In genomic region chr3:52524752-52525661, GRCh38 we compare ENCODE assay signal across 13 cellular contexts. TPM values are rescaled to one million over a fixed set of nuclear protein-coding genes. Genes with fewer than 3 reads are reported as not detected.
A peak's percentile ranks its signal among the peaks of the same experiment; 100 is the strongest.
DNase-seq lines count a peak whose midpoint lies in the region; ATAC-seq and TF ChIP-seq lines count a peak whose summit lies in the region.
"Had no signal": no experiment of that assay in that cellular context is flagged by ENCODE, and none has a peak within 500 bp of the region (broad histone marks: within the 10 kb centered on the region; RNA-seq: fewer than 3 reads in every experiment).

No MANE protein-coding gene starts in this region.

- ATAC-seq in Right ventricle myocardium inferior (peak; percentile 16), GM21423 (IDR thresholded peaks at IDR 0.05; ENCODE audit: unreplicated experiment) (no peak)

- peak overlapping the region; percentile 28 for H3K14ac ChIP-seq in trophoblast cell (ENCODE audit: low read length)

- no peak overlapping the region for H3K4me3 ChIP-seq in trophoblast cell (ENCODE audit: low read depth, low read length)
- H3K4me3 ChIP-seq: BLaER1, neural progenitor cell had no signal

- peaks cover 38 to 39% of the 10 kb centered on the region in 2 experiments for H3K4me1 ChIP-seq in trophoblast cell (ENCODE audit: control insufficient read depth in 1 of 2, insufficient read depth in 2 of 2, low read length in 2 of 2)
- H3K4me1 ChIP-seq: neural progenitor cell had no signal

- no peak overlapping the region for H3K9ac ChIP-seq in trophoblast cell (ENCODE audit: low read length)
- H3K9ac ChIP-seq: BLaER1, neural progenitor cell had no signal

- no peak overlapping the region for H3K4me2 ChIP-seq in trophoblast cell (ENCODE audit: low read length)
- H3K4me2 ChIP-seq: BLaER1, neural progenitor cell had no signal

- no peak overlapping the region for H2AFZ ChIP-seq in trophoblast cell (ENCODE audit: insufficient read depth, low read length, poor library complexity)
- H2AFZ ChIP-seq: neural progenitor cell had no signal

- H3K18ac ChIP-seq in trophoblast cell (ENCODE audit: low read length) = peak overlapping the region; percentile 44

- H2BK5ac ChIP-seq in trophoblast cell (ENCODE audit: low read depth, low read length, poor library complexity) = peak overlapping the region; percentile 10

- peak overlapping the region; percentile 18; the same call in 1 of the 2 replicates for H3K27ac ChIP-seq in VCaP
- peak overlapping the region; percentile 78 for H3K27ac ChIP-seq in trophoblast cell (ENCODE audit: low read depth, low read length)
- H3K27ac ChIP-seq: BLaER1, neural progenitor cell had no signal

- peak overlapping the region; percentile 60 for H4K91ac ChIP-seq in trophoblast cell (ENCODE audit: low read depth, low read length)

- peaks cover 3% of the 10 kb centered on the region for H3K9me3 ChIP-seq in trophoblast cell (ENCODE audit: insufficient read depth, low read depth, low read length)
- H3K9me3 ChIP-seq: BLaER1 had no signal

- H4K8ac ChIP-seq in trophoblast cell (ENCODE audit: low read depth, low read length) = no peak overlapping the region

- H3K79me1 ChIP-seq in trophoblast cell (ENCODE audit: low read length) = peaks cover 18% of the 10 kb centered on the region

- DNase-seq in COLO668 (lab: John Stamatoyannopoulos, UW; ENCODE audit: unreplicated experiment) (peak; percentile 5), Right ventricle myocardium inferior (ENCODE audit: missing footprints) (peak; percentile 67), trophoblast cell (peak in 1 of 2 donors; percentile 26), H4 (ENCODE audit: low spot score) (no peak), germinal center (ENCODE audit: low spot score) (no peak)
- no peak for DNase-seq in effector CD4-positive, alpha-beta T cell
- DNase-seq: activated CD4-positive, CD25-positive, alpha-beta regulatory T cell; NCI-H2227 treated with DMSO at 0.1 percent for 48 hours; SHP77 had no signal

- H2AK5ac ChIP-seq in trophoblast cell (ENCODE audit: low read length) = peak overlapping the region; percentile 25

- H3K79me2 ChIP-seq in trophoblast cell (ENCODE audit: control insufficient read depth, insufficient read depth, low read length, poor library complexity) = peaks cover 2% of the 10 kb centered on the region

- no peak overlapping the region for H4K12ac ChIP-seq in trophoblast cell (ENCODE audit: low read depth, low read length)

- intact Hi-C loops in Right ventricle myocardium inferior (cut with DNase I) = loop anchor here (5.0 kb wide), 1 partner anchor 33 kb away; no protein-coding TSS in a partner anchor

- no peak for TF ChIP-seq CTCF in VCaP (conservative IDR thresholded peaks at IDR 0.05)

- no peak overlapping the region for H3K4ac ChIP-seq in trophoblast cell (ENCODE audit: low read depth, low read length)

- H3K23ac ChIP-seq in trophoblast cell (ENCODE audit: low read length) = no peak overlapping the region

- no peaks in the 10 kb centered on the region for H3K27me3 ChIP-seq in trophoblast cell (ENCODE audit: insufficient read depth, low read length)
- H3K27me3 ChIP-seq: BLaER1, neural progenitor cell had no signal

- WGBS in trophoblast cell (ENCODE audit: extremely low coverage, insufficient coverage, insufficient read length) = no CpG with 5 or more reads among the region's 34 CpGs

- H2BK120ac ChIP-seq in trophoblast cell (ENCODE audit: insufficient read depth, low read length, poor library complexity) = peak overlapping the region; percentile 1

- peak overlapping the region; percentile 16 for H2BK12ac ChIP-seq in trophoblast cell (ENCODE audit: low read length)

- H3K36me3 ChIP-seq in trophoblast cell (ENCODE audit: control insufficient read depth in 1 of 2, insufficient read depth in 2 of 2, low read length in 2 of 2) = peaks cover 55 to 63% of the 10 kb centered on the region in 2 experiments
- H3K36me3 ChIP-seq: neural progenitor cell had no signal

RNA-seq across cellular contexts. Expression of gene NT5DC2, which starts 8.7 kb away (rescaled TPM):
- 105 TPM for total RNA-seq in Right ventricle myocardium inferior
- polyA plus RNA-seq in trophoblast cell (2013) = 247 and 254 TPM in 2 replicates
- 44.5 and 46.9 TPM in 2 replicates for total RNA-seq in H4 (2014; rRNA removed; shearing (Covaris generic))

RNA-seq across cellular contexts. Expression of gene UQCC5, which starts 11.4 kb away (rescaled TPM):
- total RNA-seq in Right ventricle myocardium inferior = 71.1 TPM
- polyA plus RNA-seq in trophoblast cell (2013) = 68.9 TPM in 2 replicates
- total RNA-seq in H4 (2014; rRNA removed; shearing (Covaris generic)) = 1.5 and 102 TPM in 2 replicates

RNA-seq across cellular contexts. Expression of gene STAB1, which starts 29.9 kb away (rescaled TPM):
- 88.1 TPM for total RNA-seq in Right ventricle myocardium inferior
- polyA plus RNA-seq in trophoblast cell (2013) = 0.14 and 0.19 TPM in 2 replicates
- not detected in 2 replicates for total RNA-seq in H4 (2014; rRNA removed; shearing (Covaris generic))

Comparison
In these comparisons a context has a peak if more than half of its experiments do, and no peak if none do; other contexts are left out.
1. DNase-seq: peak in COLO668 (single experiment) and Right ventricle myocardium inferior (single experiment); none in effector CD4-positive, alpha-beta T cell (single experiment), H4 (single experiment) and germinal center (single experiment).
2. RNA of gene STAB1, which starts 29.9 kb away (total RNA-seq): 88.1 TPM in Right ventricle myocardium inferior (single experiment); not detected in H4; every median in the first group is over 10 times any median in the second.